ENCODE assay signal across 16 cellular contexts in the genomic region with DNA sequence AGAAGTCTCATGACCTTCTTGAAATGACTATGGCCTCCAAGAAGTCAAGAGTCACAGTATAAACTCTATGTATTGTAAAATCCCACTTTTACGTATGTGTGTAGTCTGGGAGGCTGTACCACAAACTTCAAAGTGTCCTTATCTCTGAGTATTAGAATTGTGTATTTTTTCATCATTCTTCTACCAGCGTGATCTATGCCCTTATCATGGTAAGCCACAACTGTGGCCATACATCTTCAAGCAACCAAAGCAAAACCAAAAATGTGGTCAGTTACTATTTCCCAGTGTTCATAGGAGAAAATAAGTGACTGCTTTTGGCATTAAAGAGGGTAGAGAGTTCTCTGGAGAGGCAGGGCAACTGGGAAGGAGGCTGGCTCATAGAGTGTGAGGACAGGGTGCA. TPM values are rescaled to one million over a fixed set of nuclear protein-coding genes. Genes with fewer than 3 reads are reported as not detected.
DNase-seq lines count a peak whose midpoint lies in the region; ATAC-seq and TF ChIP-seq lines count a peak whose summit lies in the region.
"Had no signal": no experiment of that assay in that cellular context is flagged by ENCODE, and none has a peak within 500 bp of the region (broad histone marks: within the 10 kb centered on the region; RNA-seq: fewer than 3 reads in every experiment).

No MANE protein-coding gene starts in this region.

- no peak overlapping the region for H3K9ac ChIP-seq in mesenchymal stem cell (ENCODE audit: low read length)

- H3K27me3 ChIP-seq in ascending aorta (no peaks in the 10 kb centered on the region), mesenchymal stem cell (ENCODE audit: control insufficient read depth in 1 of 2, insufficient read depth in 1 of 2, low read length in 2 of 2) (peaks cover 0 to 5% of the 10 kb centered on the region in 2 experiments), thoracic aorta (replicated peaks; ENCODE audit: insufficient read depth) (no peaks in the 10 kb centered on the region)
- no peaks in the 10 kb centered on the region for H3K27me3 ChIP-seq in effector memory CD4-positive, alpha-beta T cell (replicated peaks; ENCODE audit: control insufficient read depth, insufficient read depth, low read length, poor library complexity, severe bottlenecking)

- H3K18ac ChIP-seq in mesenchymal stem cell (ENCODE audit: low read depth in 1 of 2, low read length in 2 of 2) = no peak overlapping the region

- H2BK15ac ChIP-seq in mesenchymal stem cell (ENCODE audit: low read depth, poor library complexity, severe bottlenecking) = no peak overlapping the region

- H3K4me2 ChIP-seq in mesenchymal stem cell (ENCODE audit: low read length, poor library complexity, severe bottlenecking) = no peak overlapping the region
- H3K4me2 ChIP-seq: PC-9 had no signal

- no peak overlapping the region for H2BK120ac ChIP-seq in mesenchymal stem cell (ENCODE audit: low read depth, low read length)

- ATAC-seq in thoracic aorta (ENCODE audit: insufficient number of reproducible peaks, low FRiP score, low read depth) (no peak), GM19324 (IDR thresholded peaks at IDR 0.05; ENCODE audit: low FRiP score, unreplicated experiment) (no peak)

- WGBS in mesenchymal stem cell = no CpG with 5 or more reads among the region's 2 CpGs

- no peak overlapping the region for H2AFZ ChIP-seq in mesenchymal stem cell (ENCODE audit: low read depth, low read length)
- H2AFZ ChIP-seq: PC-9 had no signal

- intact Hi-C loops in ascending aorta (cut with DNase I) = loop anchor here (10.0 kb wide), 1 partner anchor 731 kb away; the partner anchor contains the start of gene SLC29A3

- no peak overlapping the region for H2BK12ac ChIP-seq in mesenchymal stem cell (ENCODE audit: low read length in 2 of 2)

- H3K9me3 ChIP-seq in ascending aorta (no peaks in the 10 kb centered on the region), mesenchymal stem cell (ENCODE audit: control insufficient read depth, low read length) (peaks cover 6% of the 10 kb centered on the region), thoracic aorta (no peaks in the 10 kb centered on the region)
- H3K9me3 ChIP-seq in effector memory CD4-positive, alpha-beta T cell (ENCODE audit: control insufficient read depth, low read length) = no peaks in the 10 kb centered on the region

- no peak overlapping the region for H4K91ac ChIP-seq in mesenchymal stem cell (ENCODE audit: low read length)

- peak overlapping the region; percentile 19 for H4K8ac ChIP-seq in mesenchymal stem cell (ENCODE audit: low read length)

- H3K4me1 ChIP-seq in ascending aorta (peaks cover 0 to 5% of the 10 kb centered on the region in 2 donors), mesenchymal stem cell (ENCODE audit: control insufficient read depth, insufficient read depth, low read depth, low read length) (peaks cover 10% of the 10 kb centered on the region), thoracic aorta (ENCODE audit: control insufficient read depth in 1 of 2, low read depth in 2 of 2) (peaks cover 0 to 33% of the 10 kb centered on the region in 2 donors)
- no peaks in the 10 kb centered on the region for H3K4me1 ChIP-seq in effector memory CD4-positive, alpha-beta T cell (ENCODE audit: control insufficient read depth, insufficient read depth, low read length, poor library complexity, severe bottlenecking)

- DNase-seq in ascending aorta (ENCODE audit: low spot score in 2 of 2) (no peak), mesenchymal stem cell (peak; percentile 29), thoracic aorta (ENCODE audit: low spot score) (no peak), NCI-H2171 (lab: John Stamatoyannopoulos, UW) (no peak)
- no peak for DNase-seq in effector memory CD4-positive, alpha-beta T cell
- DNase-seq: COR-L47, DMS153, EL, H7, NCI-H1417, NCI-H1930, NCI-H2171 treated with DMSO at 0.1 percent for 48 hours, NCI-H748 treated with DMSO at 0.1 percent for 48 hours, PC-9 had no signal

- no peak overlapping the region for H2AK5ac ChIP-seq in mesenchymal stem cell (ENCODE audit: low read length, severe bottlenecking)

- H3K4me3 ChIP-seq in ascending aorta = no peak overlapping the region
- no peak overlapping the region for H3K4me3 ChIP-seq in mesenchymal stem cell (ENCODE audit: insufficient read depth in 1 of 2, low read depth in 1 of 2, low read length in 2 of 2)
- H3K4me3 ChIP-seq in thoracic aorta = no peak overlapping the region
- no peak overlapping the region for H3K4me3 ChIP-seq in effector memory CD4-positive, alpha-beta T cell (ENCODE audit: insufficient read depth, low read depth, low read length, poor library complexity, severe bottlenecking)
- H3K4me3 ChIP-seq: PC-9 had no signal

- H3K14ac ChIP-seq in mesenchymal stem cell (ENCODE audit: low read length in 2 of 2) = no peak overlapping the region

- no peaks in the 10 kb centered on the region for H3K79me1 ChIP-seq in mesenchymal stem cell (replicated peaks; ENCODE audit: low read length, poor library complexity, severe bottlenecking)

- H3K4ac ChIP-seq in mesenchymal stem cell (ENCODE audit: low read depth in 1 of 2, low read length in 2 of 2) = no peak overlapping the region

- H3K27ac ChIP-seq in ascending aorta = peak overlapping the region; percentile 79 to 87
- peak overlapping the region; percentile 96 for H3K27ac ChIP-seq in cingulate gyrus (ENCODE audit: low read depth, low read length)
- H3K27ac ChIP-seq in mesenchymal stem cell (ENCODE audit: low read length, poor library complexity, severe bottlenecking) = no peak overlapping the region
- H3K27ac ChIP-seq in thoracic aorta = peak overlapping the region; percentile 83 to 85
- H3K27ac ChIP-seq in effector memory CD4-positive, alpha-beta T cell (ENCODE audit: insufficient read depth, low read length, poor library complexity, severe bottlenecking) = no peak overlapping the region
- H3K27ac ChIP-seq: PC-9 had no signal

- H2BK5ac ChIP-seq in mesenchymal stem cell (ENCODE audit: low read depth, low read length, poor library complexity, severe bottlenecking) = no peak overlapping the region

- H3K36me3 ChIP-seq in ascending aorta (no peaks in the 10 kb centered on the region), mesenchymal stem cell (ENCODE audit: control insufficient read depth in 1 of 2, insufficient read depth in 2 of 2, low read depth in 1 of 2, low read length in 2 of 2) (no peaks in the 10 kb centered on the region), thoracic aorta (no peaks in the 10 kb centered on the region)
- H3K36me3 ChIP-seq in effector memory CD4-positive, alpha-beta T cell (ENCODE audit: control insufficient read depth, insufficient read depth, low read length) = no peaks in the 10 kb centered on the region

- H3K23ac ChIP-seq in mesenchymal stem cell (ENCODE audit: low read length in 2 of 2) = no peak overlapping the region

- TF ChIP-seq CTCF in ascending aorta (IDR thresholded peaks at IDR 0.05) = no peak
- TF ChIP-seq CTCF in thoracic aorta (IDR thresholded peaks at IDR 0.05) = no peak

RNA-seq across cellular contexts. Expression of gene SPOCK2, which starts 42.8 kb away (rescaled TPM):
- total RNA-seq in ascending aorta (9.7 TPM), thoracic aorta (10 to 100 TPM in 1 of 2 donors, 1 to 10 TPM in 1; 3.5 to 13.8 TPM)
- polyA plus RNA-seq in mesenchymal stem cell (2013, experiment 1 of 2) = 0.22 TPM
- polyA plus RNA-seq in mesenchymal stem cell (2013, experiment 2 of 2) = 0.30 TPM

Comparison
In these comparisons a context has a peak if more than half of its experiments do, and no peak if none do; other contexts are left out.
1. H3K27ac ChIP-seq: peak in ascending aorta (2 of 2), cingulate gyrus (single experiment) and thoracic aorta (2 of 2); none in mesenchymal stem cell (single experiment) and effector memory CD4-positive, alpha-beta T cell (single experiment).